Comparison of ENCODE assay signal across 8 cellular contexts in the genomic region with DNA sequence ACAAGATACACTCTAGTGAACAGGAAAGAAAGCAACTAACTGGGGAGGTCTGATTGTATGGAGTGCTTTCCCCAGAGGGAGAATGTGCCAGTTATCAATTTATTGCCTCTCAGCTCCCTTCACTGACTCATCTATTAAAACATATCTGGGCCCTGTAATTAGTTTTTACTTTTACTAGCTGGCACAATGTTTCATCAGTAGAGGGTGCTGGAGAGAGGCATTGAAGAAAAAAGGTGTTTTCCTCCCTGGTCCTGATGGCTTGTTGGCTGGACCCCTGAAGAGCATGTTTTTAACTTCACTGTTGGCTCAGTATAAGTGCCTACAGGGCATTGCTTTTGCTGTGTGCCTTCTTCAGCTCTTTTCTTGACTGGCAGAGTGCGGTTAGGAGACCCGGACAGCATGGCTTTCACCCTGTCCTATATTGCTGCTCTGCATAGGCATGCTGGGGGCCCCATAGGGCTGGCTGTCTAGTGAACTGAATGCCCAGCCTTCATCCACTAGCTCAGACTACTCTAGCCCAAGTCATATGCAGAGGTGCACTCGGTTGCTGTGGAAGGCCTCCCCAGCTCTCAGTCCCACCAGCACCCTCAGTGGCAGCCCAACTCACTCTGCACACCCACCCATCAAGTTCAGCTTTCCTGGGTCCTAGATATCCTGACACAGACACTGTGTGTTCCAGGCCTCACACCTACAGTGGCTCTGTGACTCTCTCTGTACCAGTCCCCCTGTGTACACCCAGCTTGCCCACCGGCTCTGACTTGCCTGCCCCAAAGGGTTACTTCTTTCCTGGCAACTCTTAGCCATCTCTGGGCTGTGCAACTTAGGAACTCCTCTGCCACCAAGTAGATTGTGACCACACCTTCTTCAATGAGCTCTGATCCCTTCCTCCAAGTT.
A peak's percentile ranks its signal among the peaks of the same experiment; 100 is the strongest.
DNase-seq lines count a peak whose midpoint lies in the region; ATAC-seq and TF ChIP-seq lines count a peak whose summit lies in the region.

No MANE protein-coding gene starts in this region.

- no peak for TF ChIP-seq CTCF in coronary artery (IDR thresholded peaks at IDR 0.05)
- no peak for TF ChIP-seq CTCF in thoracic aorta (IDR thresholded peaks at IDR 0.05)

- in situ Hi-C loops in KBM-7 (cut with MboI; ENCODE audit: low pct_unique_long_range_greater_than_20kb, low sequenced_read_pairs) = no loop called here

- H3K9me3 Mint-ChIP-seq in activated naive CD4-positive, alpha-beta T cell treated with anti-CD3 and anti-CD28 coated beads for 36 hours = peaks cover 3% of the 10 kb centered on the region

- TF ChIP-seq RAD21 in Ishikawa (IDR thresholded peaks at IDR 0.05; ENCODE audit: low read depth) = peak; percentile 51

- H3K4me1 Mint-ChIP-seq in activated naive CD4-positive, alpha-beta T cell treated with anti-CD3 and anti-CD28 coated beads for 36 hours (ENCODE audit: low read depth) = peaks cover 27% of the 10 kb centered on the region

- H3K27ac ChIP-seq in coronary artery (peak overlapping the region; percentile 41 to 56), thoracic aorta (peak overlapping the region; percentile 35 to 57)

- H3K27me3 Mint-ChIP-seq in activated naive CD4-positive, alpha-beta T cell treated with anti-CD3 and anti-CD28 coated beads for 36 hours (ENCODE audit: low read depth) = no peaks in the 10 kb centered on the region

- no peak for TF ChIP-seq EP300 in Ishikawa (IDR thresholded peaks at IDR 0.05; ENCODE audit: borderline replicate concordance)

- DNase-seq in activated naive CD4-positive, alpha-beta T cell treated with anti-CD3 and anti-CD28 coated beads for 36 hours = no peak
- no peak for DNase-seq in activated naive CD4-positive, alpha-beta T cell treated with anti-CD3 and anti-CD28 coated beads, Interleukin-2, amount 50 U/mL, for 16 hours
- DNase-seq in coronary artery (ENCODE audit: low spot score) (no peak), thoracic aorta (ENCODE audit: low spot score) (no peak), KBM-7 (no peak), hepatic stellate cell (ENCODE audit: low spot score) (no peak)

- H3K9me3 ChIP-seq in thoracic aorta = no peaks in the 10 kb centered on the region

- H3K36me3 ChIP-seq in thoracic aorta = no peaks in the 10 kb centered on the region

- H3K36me3 Mint-ChIP-seq in activated naive CD4-positive, alpha-beta T cell treated with anti-CD3 and anti-CD28 coated beads for 36 hours (ENCODE audit: low read depth) = peaks cover 13% of the 10 kb centered on the region

- H3K4me3 ChIP-seq in coronary artery (no peak overlapping the region), thoracic aorta (no peak overlapping the region)

- CTCF ChIA-PET in activated naive CD4-positive, alpha-beta T cell treated with anti-CD3 and anti-CD28 coated beads for 36 hours (lab: Charles Lee) = interaction anchor here (1.2 to 1.8 kb wide), 2 partner anchors 54 to 191 kb away, joined by 3 to 8 read pairs; no protein-coding TSS in a partner anchor

- H3K27me3 ChIP-seq in thoracic aorta (replicated peaks; ENCODE audit: insufficient read depth) = no peaks in the 10 kb centered on the region

- peaks cover 8 to 34% of the 10 kb centered on the region in 2 donors for H3K4me1 ChIP-seq in thoracic aorta (ENCODE audit: control insufficient read depth in 1 of 2, low read depth in 2 of 2)

- H3K4me3 Mint-ChIP-seq in activated naive CD4-positive, alpha-beta T cell treated with anti-CD3 and anti-CD28 coated beads for 36 hours = no peak overlapping the region

- intact Hi-C loops in activated naive CD4-positive, alpha-beta T cell treated with anti-CD3 and anti-CD28 coated beads for 36 hours (cut with micrococcal nuclease) = loop anchor here (5.0 kb wide), 3 partner anchors 49 to 286 kb away; a partner anchor contains a TSS

- ATAC-seq in thoracic aorta (ENCODE audit: insufficient number of reproducible peaks, low FRiP score, low read depth) (no peak), GM21526 (IDR thresholded peaks at IDR 0.05; ENCODE audit: low FRiP score, unreplicated experiment) (no peak)

- peak overlapping the region; percentile 28 for H3K27ac Mint-ChIP-seq in activated naive CD4-positive, alpha-beta T cell treated with anti-CD3 and anti-CD28 coated beads for 36 hours

TF ChIP-seq in Ishikawa, 13 proteins besides CTCF, POLR2A, EP300 and RAD21:
- no peak for TF ChIP-seq EGR1 (IDR thresholded peaks at IDR 0.05)
- TF ChIP-seq, protein P1, sequence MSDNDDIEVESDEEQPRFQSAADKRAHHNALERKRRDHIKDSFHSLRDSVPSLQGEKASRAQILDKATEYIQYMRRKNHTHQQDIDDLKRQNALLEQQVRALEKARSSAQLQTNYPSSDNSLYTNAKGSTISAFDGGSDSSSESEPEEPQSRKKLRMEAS (IDR thresholded peaks at IDR 0.05) = no peak
- TF ChIP-seq YY1 (IDR thresholded peaks at IDR 0.05; ENCODE audit: low read depth) = no peak
- TF ChIP-seq TEAD4 (IDR thresholded peaks at IDR 0.05) = no peak
- TF ChIP-seq, protein P2, sequence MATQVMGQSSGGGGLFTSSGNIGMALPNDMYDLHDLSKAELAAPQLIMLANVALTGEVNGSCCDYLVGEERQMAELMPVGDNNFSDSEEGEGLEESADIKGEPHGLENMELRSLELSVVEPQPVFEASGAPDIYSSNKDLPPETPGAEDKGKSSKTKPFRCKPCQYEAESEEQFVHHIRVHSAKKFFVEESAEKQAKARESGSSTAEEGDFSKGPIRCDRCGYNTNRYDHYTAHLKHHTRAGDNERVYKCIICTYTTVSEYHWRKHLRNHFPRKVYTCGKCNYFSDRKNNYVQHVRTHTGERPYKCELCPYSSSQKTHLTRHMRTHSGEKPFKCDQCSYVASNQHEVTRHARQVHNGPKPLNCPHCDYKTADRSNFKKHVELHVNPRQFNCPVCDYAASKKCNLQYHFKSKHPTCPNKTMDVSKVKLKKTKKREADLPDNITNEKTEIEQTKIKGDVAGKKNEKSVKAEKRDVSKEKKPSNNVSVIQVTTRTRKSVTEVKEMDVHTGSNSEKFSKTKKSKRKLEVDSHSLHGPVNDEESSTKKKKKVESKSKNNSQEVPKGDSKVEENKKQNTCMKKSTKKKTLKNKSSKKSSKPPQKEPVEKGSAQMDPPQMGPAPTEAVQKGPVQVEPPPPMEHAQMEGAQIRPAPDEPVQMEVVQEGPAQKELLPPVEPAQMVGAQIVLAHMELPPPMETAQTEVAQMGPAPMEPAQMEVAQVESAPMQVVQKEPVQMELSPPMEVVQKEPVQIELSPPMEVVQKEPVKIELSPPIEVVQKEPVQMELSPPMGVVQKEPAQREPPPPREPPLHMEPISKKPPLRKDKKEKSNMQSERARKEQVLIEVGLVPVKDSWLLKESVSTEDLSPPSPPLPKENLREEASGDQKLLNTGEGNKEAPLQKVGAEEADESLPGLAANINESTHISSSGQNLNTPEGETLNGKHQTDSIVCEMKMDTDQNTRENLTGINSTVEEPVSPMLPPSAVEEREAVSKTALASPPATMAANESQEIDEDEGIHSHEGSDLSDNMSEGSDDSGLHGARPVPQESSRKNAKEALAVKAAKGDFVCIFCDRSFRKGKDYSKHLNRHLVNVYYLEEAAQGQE (IDR thresholded peaks at IDR 0.05; ENCODE audit: low read depth) = no peak
- TF ChIP-seq TCF12 (IDR thresholded peaks at IDR 0.05; ENCODE audit: low read depth) = no peak
- TF ChIP-seq TAF1 (IDR thresholded peaks at IDR 0.05; ENCODE audit: low read depth) = no peak
- TF ChIP-seq NFIC (IDR thresholded peaks at IDR 0.05) = no peak
